14 cellular contexts compared by ENCODE assay signal in genomic region chr7:16357921-16358320, GRCh38.
A peak's percentile ranks its signal among the peaks of the same experiment; 100 is the strongest.
DNase-seq lines count a peak whose midpoint lies in the region; TF ChIP-seq lines count a peak whose summit lies in the region.
"Had no signal": no experiment of that assay in that cellular context is flagged by ENCODE, and none has a peak within 500 bp of the region (broad histone marks: within the 10 kb centered on the region; RNA-seq: fewer than 3 reads in every experiment).

No MANE protein-coding gene starts in this region.

- intact Hi-C loops in posterior cingulate gyrus (cut with DNase I): no loop called here

- TF ChIP-seq CTCF in LNCaP clone FGC (IDR thresholded peaks at IDR 0.05; ENCODE audit: control insufficient read depth, extremely low read depth, insufficient read depth): no peak

- DNase-seq in LNCaP clone FGC (ENCODE audit: low read depth) (peak; percentile 41), NCI-H2171 (lab: John Stamatoyannopoulos, UW) (peak; percentile 88), cerebellum (ENCODE audit: low spot score) (peak; percentile 63), posterior cingulate gyrus (peak in 8 of 10 donors; percentile 6 to 82 (median 30)), NCI-H187 treated with DMSO at 0.1 percent for 48 hours (lab: John Stamatoyannopoulos, UW) (no peak), SKM-1 treated with dmso at 0.1 percent for 144 hours (lab: John Stamatoyannopoulos, UW; ENCODE audit: unreplicated experiment) (no peak)
- no peak for DNase-seq in stimulated activated CD4-positive, alpha-beta T cell treated with anti-CD3 and anti-CD28 coated beads, Interleukin-2, amount 100 ng/mL, for 48 hours
- DNase-seq: activated CD4-positive, alpha-beta memory T cell treated with anti-CD3 and anti-CD28 coated beads for 36 hours; Karpas-422; naive thymus-derived CD4-positive, alpha-beta T cell; NCI-H510A treated with DMSO at 0.1 percent for 48 hours; retina; T1000; transverse colon had no signal

- no peak overlapping the region for H3K4me3 ChIP-seq in LNCaP clone FGC (ENCODE audit: low read depth, low read length)
- H3K4me3 ChIP-seq: transverse colon had no signal

Comparison
In these comparisons a context has a peak if more than half of its experiments do, and no peak if none do; other contexts are left out.
1. DNase-seq: peak in LNCaP clone FGC (single experiment), NCI-H2171 (single experiment), cerebellum (single experiment) and posterior cingulate gyrus (8 of 10); none in NCI-H187 treated with DMSO at 0.1 percent for 48 hours (single experiment), stimulated activated CD4-positive, alpha-beta T cell treated with anti-CD3 and anti-CD28 coated beads, Interleukin-2, amount 100 ng/mL, for 48 hours (0 of 2) and SKM-1 treated with dmso at 0.1 percent for 144 hours (single experiment).